1 cellular context compared by ENCODE assay signal in the genomic region with DNA sequence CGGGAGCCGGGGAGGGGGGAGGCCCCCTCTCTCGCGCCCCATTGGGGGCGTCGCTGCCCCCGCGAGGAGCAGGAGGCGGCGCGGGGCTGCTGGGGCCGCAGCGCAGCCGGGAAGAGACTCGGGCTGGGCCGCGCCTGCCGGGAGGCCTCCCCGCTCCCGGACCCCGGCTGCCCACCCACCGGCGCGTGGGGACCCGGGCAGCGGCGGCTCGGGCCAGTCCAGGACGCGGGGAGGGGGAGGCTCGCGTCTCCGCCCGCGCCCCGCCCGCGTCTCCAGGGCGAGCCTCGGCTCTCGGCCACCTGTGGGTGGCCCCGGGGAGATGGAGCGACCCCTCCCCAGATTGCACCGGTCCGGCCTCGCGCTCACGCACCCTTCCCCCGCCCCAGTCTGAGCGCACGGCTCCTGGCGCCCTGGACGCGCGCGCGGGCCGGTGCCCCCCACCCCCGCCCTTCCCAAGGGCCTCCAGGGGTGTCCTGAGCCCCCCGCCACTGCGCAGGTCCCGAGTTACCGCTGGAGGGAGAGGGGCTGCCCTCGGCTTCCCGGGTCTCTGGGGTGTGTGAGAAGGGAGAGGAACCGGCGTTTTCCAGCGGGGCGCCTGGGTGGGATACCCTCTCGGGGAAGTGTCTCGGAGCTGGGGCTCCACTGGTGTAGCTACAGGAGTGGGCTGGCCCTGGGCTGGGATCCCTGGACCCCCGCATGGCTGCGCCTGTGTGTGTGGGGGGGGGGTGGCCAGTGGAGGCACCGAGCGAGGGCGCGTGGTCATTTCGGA.
TF ChIP-seq lines count a peak whose summit lies in the region.

No MANE protein-coding gene starts in this region.

TF ChIP-seq in H1, 55 proteins besides CTCF, POLR2A, EP300 and RAD21:
- TF ChIP-seq CTBP2 (IDR thresholded peaks at IDR 0.05; ENCODE audit: borderline replicate concordance, insufficient read depth, insufficient read length, low read length) (no peak), FOSL1 (IDR thresholded peaks at IDR 0.05; ENCODE audit: insufficient read depth, low read depth, low read length) (no peak), RNF2 (IDR thresholded peaks at IDR 0.05; ENCODE audit: borderline replicate concordance, low read depth, low read length, missing control alignments, poor library complexity, severe bottlenecking) (no peak), RXRA (IDR thresholded peaks at IDR 0.05; ENCODE audit: insufficient read depth, low read depth, low read length) (no peak), BACH1 (IDR thresholded peaks at IDR 0.05; ENCODE audit: low read length) (no peak), SIN3A (conservative IDR thresholded peaks at IDR 0.05 in 1 of 2, IDR thresholded peaks at IDR 0.05 in 1 of 2; ENCODE audit: low read depth in 1 of 2, low read length in 2 of 2) (no peak), TAF7 (optimal IDR thresholded peaks at IDR 0.05; ENCODE audit: borderline replicate concordance, low read depth, low read length) (no peak), GABPA (IDR thresholded peaks at IDR 0.05; ENCODE audit: borderline replicate concordance, insufficient read depth, low read length) (0 out of 2 replicates have a peak, but pooled peaks have one; percentile 13), KDM4A (IDR thresholded peaks at IDR 0.05; ENCODE audit: low read depth, low read length, severe bottlenecking) (peak; percentile 75), CBX5 (IDR thresholded peaks at IDR 0.05; ENCODE audit: low read depth, low read length) (no peak)
- TF ChIP-seq, protein P1, sequence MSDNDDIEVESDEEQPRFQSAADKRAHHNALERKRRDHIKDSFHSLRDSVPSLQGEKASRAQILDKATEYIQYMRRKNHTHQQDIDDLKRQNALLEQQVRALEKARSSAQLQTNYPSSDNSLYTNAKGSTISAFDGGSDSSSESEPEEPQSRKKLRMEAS (IDR thresholded peaks at IDR 0.05) = no peak
- TF ChIP-seq, protein P2, sequence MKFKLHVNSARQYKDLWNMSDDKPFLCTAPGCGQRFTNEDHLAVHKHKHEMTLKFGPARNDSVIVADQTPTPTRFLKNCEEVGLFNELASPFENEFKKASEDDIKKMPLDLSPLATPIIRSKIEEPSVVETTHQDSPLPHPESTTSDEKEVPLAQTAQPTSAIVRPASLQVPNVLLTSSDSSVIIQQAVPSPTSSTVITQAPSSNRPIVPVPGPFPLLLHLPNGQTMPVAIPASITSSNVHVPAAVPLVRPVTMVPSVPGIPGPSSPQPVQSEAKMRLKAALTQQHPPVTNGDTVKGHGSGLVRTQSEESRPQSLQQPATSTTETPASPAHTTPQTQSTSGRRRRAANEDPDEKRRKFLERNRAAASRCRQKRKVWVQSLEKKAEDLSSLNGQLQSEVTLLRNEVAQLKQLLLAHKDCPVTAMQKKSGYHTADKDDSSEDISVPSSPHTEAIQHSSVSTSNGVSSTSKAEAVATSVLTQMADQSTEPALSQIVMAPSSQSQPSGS (IDR thresholded peaks at IDR 0.05; ENCODE audit: low read length) = no peak
